Comparison of ENCODE assay signal across 8 cellular contexts in genomic region chr21:33587792-33588484, GRCh38. TPM values are rescaled to one million over a fixed set of nuclear protein-coding genes. Genes with fewer than 3 reads are reported as not detected.
DNase-seq lines count a peak whose midpoint lies in the region; ATAC-seq and TF ChIP-seq lines count a peak whose summit lies in the region.

No MANE protein-coding gene starts in this region.

- no peaks in the 10 kb centered on the region for H3K9me3 Mint-ChIP-seq in activated CD4-positive, alpha-beta T cell treated with anti-CD3 and anti-CD28 coated beads, Interleukin-2, amount 10 ng/mL, durations not matched to agents 7 days and 5 days
- no peaks in the 10 kb centered on the region for H3K9me3 Mint-ChIP-seq in nephron

- H3K4me3 Mint-ChIP-seq in activated CD4-positive, alpha-beta T cell treated with anti-CD3 and anti-CD28 coated beads, Interleukin-2, amount 10 ng/mL, durations not matched to agents 7 days and 5 days = peak overlapping the region; percentile 88
- H3K4me3 Mint-ChIP-seq in nephron = peak overlapping the region; percentile 91 to 95 (median 95)

- POLR2A ChIA-PET in activated CD4-positive, alpha-beta T cell treated with anti-CD3 and anti-CD28 coated beads, Interleukin-2, amount 10 ng/mL, durations not matched to agents 7 days and 5 days (lab: Charles Lee) = interaction anchor here (0.6 kb wide), 1 partner anchor 10 kb away, joined by 3 read pairs; no protein-coding TSS in a partner anchor

- peaks cover 27% of the 10 kb centered on the region for H3K4me1 Mint-ChIP-seq in activated CD4-positive, alpha-beta T cell treated with anti-CD3 and anti-CD28 coated beads, Interleukin-2, amount 10 ng/mL, durations not matched to agents 7 days and 5 days
- peaks cover 20% of the 10 kb centered on the region for H3K4me1 Mint-ChIP-seq in nephron

- TF ChIP-seq EP300 in Ishikawa (IDR thresholded peaks at IDR 0.05; ENCODE audit: borderline replicate concordance) = no peak

- no peak for TF ChIP-seq RAD21 in Ishikawa (IDR thresholded peaks at IDR 0.05; ENCODE audit: low read depth)

- peak overlapping the region; percentile 85 for H3K4me3 ChIP-seq in fibroblast of the aortic adventitia (ENCODE audit: low read depth, low read length)

- peak; percentile 19 for ATAC-seq in GM21737 (IDR thresholded peaks at IDR 0.05; ENCODE audit: unreplicated experiment)

- peaks cover 20% of the 10 kb centered on the region for H3K36me3 Mint-ChIP-seq in activated CD4-positive, alpha-beta T cell treated with anti-CD3 and anti-CD28 coated beads, Interleukin-2, amount 10 ng/mL, durations not matched to agents 7 days and 5 days (ENCODE audit: low read depth)
- peaks cover 13% of the 10 kb centered on the region for H3K36me3 Mint-ChIP-seq in nephron (ENCODE audit: low read depth)

- CTCF ChIA-PET in activated CD4-positive, alpha-beta T cell treated with anti-CD3 and anti-CD28 coated beads, Interleukin-2, amount 10 ng/mL, durations not matched to agents 7 days and 5 days (lab: Charles Lee) = interaction anchor here (0.6 to 1.9 kb wide), 4 partner anchors 9 to 31 kb away, joined by 3 to 13 read pairs (median 6); no protein-coding TSS in a partner anchor

- TF ChIP-seq CTCF in fibroblast of the aortic adventitia (IDR thresholded peaks at IDR 0.05; ENCODE audit: insufficient read depth, low read length) = no peak
- peak in 1 of 3 experiments; percentile 19 for TF ChIP-seq CTCF in nephron (IDR thresholded peaks at IDR 0.05; ENCODE audit: unreplicated experiment in 3 of 3)

- H3K27me3 Mint-ChIP-seq in activated CD4-positive, alpha-beta T cell treated with anti-CD3 and anti-CD28 coated beads, Interleukin-2, amount 10 ng/mL, durations not matched to agents 7 days and 5 days = no peaks in the 10 kb centered on the region
- no peaks in the 10 kb centered on the region for H3K27me3 Mint-ChIP-seq in nephron (ENCODE audit: low read depth)

- DNase-seq in activated T-cell treated with anti-CD3 and anti-CD28 coated beads for 24 hours (ENCODE audit: low read depth) (peak; percentile 18), activated T-cell treated with anti-CD3 and anti-CD28 coated beads for 4 hours (no peak), fibroblast of the aortic adventitia (ENCODE audit: low read depth) (peak; percentile 37), KG1 (lab: John Stamatoyannopoulos, UW) (no peak)
- DNase-seq in activated CD4-positive, alpha-beta T cell treated with anti-CD3 and anti-CD28 coated beads, Interleukin-2, amount 10 ng/mL, durations not matched to agents 7 days and 5 days = peak; percentile 26

- H3K27ac Mint-ChIP-seq in activated CD4-positive, alpha-beta T cell treated with anti-CD3 and anti-CD28 coated beads, Interleukin-2, amount 10 ng/mL, durations not matched to agents 7 days and 5 days = peak overlapping the region; percentile 93
- H3K27ac Mint-ChIP-seq in nephron = peak overlapping the region in 2 of 3 experiments; percentile 33 to 69

TF ChIP-seq in Ishikawa, 13 proteins besides CTCF, POLR2A, EP300 and RAD21:
- no peak for TF ChIP-seq REST (IDR thresholded peaks at IDR 0.05; ENCODE audit: low read depth)
- TF ChIP-seq MAX (IDR thresholded peaks at IDR 0.05) = peak; percentile 48

RNA-seq across cellular contexts. Expression of gene DONSON, which starts 0.5 kb away (rescaled TPM):
- 10 to 100 TPM; 39.6 to 41.5 TPM for total RNA-seq in activated CD4-positive, alpha-beta T cell treated with anti-CD3 and anti-CD28 coated beads, Interleukin-2, amount 10 ng/mL, durations not matched to agents 7 days and 5 days
- 8.4 and 36.5 TPM in 2 replicates for total RNA-seq in fibroblast of the aortic adventitia (ENCODE audit: low replicate concordance)

RNA-seq across cellular contexts. Expression of gene SON, which starts 45.1 kb away (rescaled TPM):
- total RNA-seq in activated CD4-positive, alpha-beta T cell treated with anti-CD3 and anti-CD28 coated beads, Interleukin-2, amount 10 ng/mL, durations not matched to agents 7 days and 5 days = 100 to 1,000 TPM; 310 to 322 TPM
- 138 and 178 TPM in 2 replicates for total RNA-seq in fibroblast of the aortic adventitia (ENCODE audit: low replicate concordance)

RNA-seq across cellular contexts. Expression of gene GART, which starts 46.0 kb away (rescaled TPM):
- 100 to 1,000 TPM; 123 to 124 TPM for total RNA-seq in activated CD4-positive, alpha-beta T cell treated with anti-CD3 and anti-CD28 coated beads, Interleukin-2, amount 10 ng/mL, durations not matched to agents 7 days and 5 days
- 75.4 and 104 TPM in 2 replicates for total RNA-seq in fibroblast of the aortic adventitia (ENCODE audit: low replicate concordance)

RNA-seq across cellular contexts. Expression of gene CRYZL1, which starts 53.6 kb away (rescaled TPM):
- total RNA-seq in activated CD4-positive, alpha-beta T cell treated with anti-CD3 and anti-CD28 coated beads, Interleukin-2, amount 10 ng/mL, durations not matched to agents 7 days and 5 days = 10 to 100 TPM; 34.5 to 38.4 TPM
- total RNA-seq in fibroblast of the aortic adventitia (ENCODE audit: low replicate concordance) = 25.8 and 70.6 TPM in 2 replicates

RNA-seq across cellular contexts. Expression of gene ITSN1, which starts 54.4 kb away (rescaled TPM):
- total RNA-seq in activated CD4-positive, alpha-beta T cell treated with anti-CD3 and anti-CD28 coated beads, Interleukin-2, amount 10 ng/mL, durations not matched to agents 7 days and 5 days = 1 to 10 TPM; 3.0 to 3.3 TPM
- 35.0 and 46.5 TPM in 2 replicates for total RNA-seq in fibroblast of the aortic adventitia (ENCODE audit: low replicate concordance)

Comparison
In these comparisons a context has a peak if more than half of its experiments do, and no peak if none do; other contexts are left out.
1. DNase-seq: peak in activated T-cell treated with anti-CD3 and anti-CD28 coated beads for 24 hours (single experiment), activated CD4-positive, alpha-beta T cell treated with anti-CD3 and anti-CD28 coated beads, Interleukin-2, amount 10 ng/mL, durations not matched to agents 7 days and 5 days (single experiment) and fibroblast of the aortic adventitia (single experiment); none in activated T-cell treated with anti-CD3 and anti-CD28 coated beads for 4 hours (single experiment) and KG1 (single experiment).